31 cellular contexts compared by ENCODE assay signal in genomic region chr15:65424683-65425082, GRCh38. TPM values are rescaled to one million over a fixed set of nuclear protein-coding genes. Genes with fewer than 3 reads are reported as not detected.
A peak's percentile ranks its signal among the peaks of the same experiment; 100 is the strongest.
DNase-seq lines count a peak whose midpoint lies in the region; ATAC-seq, FAIRE-seq and TF ChIP-seq lines count a peak whose summit lies in the region.
"Had no signal": no experiment of that assay in that cellular context is flagged by ENCODE, and none has a peak within 500 bp of the region (broad histone marks: within the 10 kb centered on the region; RNA-seq: fewer than 3 reads in every experiment).

No MANE protein-coding gene starts in this region.

- H3K27ac Mint-ChIP-seq in CD4-positive, CD25-positive, alpha-beta regulatory T cell = no peak overlapping the region
- no peak overlapping the region for H3K27ac Mint-ChIP-seq in GM23338
- H3K27ac Mint-ChIP-seq in central memory CD8-positive, alpha-beta T cell (ENCODE audit: low read depth) = no peak overlapping the region
- no peak overlapping the region for H3K27ac Mint-ChIP-seq in naive thymus-derived CD4-positive, alpha-beta T cell
- no peak overlapping the region for H3K27ac Mint-ChIP-seq in stimulated activated effector memory CD8-positive, alpha-beta T cell treated with anti-CD3 and anti-CD28 coated beads, Interleukin-12 subunit alpha, Interleukin-12 subunit beta, amount 100 ng/mL, for 72 hours
- H3K27ac Mint-ChIP-seq: activated T-helper 2 cell treated with anti-CD3 and anti-CD28 coated beads, Interferon-gamma antibody, Interleukin-2, Interleukin-4, amounts not matched to agents 10 μg/mL and 5 μg/mL and 100 μg/mL, durations not matched to agents 14 hours and 24 hours and 36 hours had no signal

- no peak for ATAC-seq in CD4-positive, CD25-positive, alpha-beta regulatory T cell (ENCODE audit: low read depth in 2 of 2)
- no peak for ATAC-seq in GM23338
- no peak for ATAC-seq in central memory CD8-positive, alpha-beta T cell (replicated peaks; ENCODE audit: extremely low read depth, poor library complexity, severe bottlenecking)
- no peak for ATAC-seq in naive thymus-derived CD4-positive, alpha-beta T cell
- ATAC-seq in stimulated activated effector memory CD8-positive, alpha-beta T cell treated with anti-CD3 and anti-CD28 coated beads, Interleukin-12 subunit alpha, Interleukin-12 subunit beta, amount 100 ng/mL, for 72 hours = no peak
- ATAC-seq: body of pancreas, GM12878, left colon had no signal

- H3K9me3 Mint-ChIP-seq in CD4-positive, CD25-positive, alpha-beta regulatory T cell = peaks cover 0 to 4% (median 0%) of the 10 kb centered on the region in 7 donors
- H3K9me3 Mint-ChIP-seq in GM23338 = peaks cover 2% of the 10 kb centered on the region; the same call in 1 of the 3 replicates
- no peaks in the 10 kb centered on the region for H3K9me3 Mint-ChIP-seq in central memory CD8-positive, alpha-beta T cell
- peaks cover 0 to 6% (median 0%) of the 10 kb centered on the region in 11 donors for H3K9me3 Mint-ChIP-seq in naive thymus-derived CD4-positive, alpha-beta T cell
- H3K9me3 Mint-ChIP-seq in stimulated activated effector memory CD8-positive, alpha-beta T cell treated with anti-CD3 and anti-CD28 coated beads, Interleukin-12 subunit alpha, Interleukin-12 subunit beta, amount 100 ng/mL, for 72 hours = no peaks in the 10 kb centered on the region
- H3K9me3 Mint-ChIP-seq: activated T-helper 2 cell treated with anti-CD3 and anti-CD28 coated beads, Interferon-gamma antibody, Interleukin-2, Interleukin-4, amounts not matched to agents 10 μg/mL and 5 μg/mL and 100 μg/mL, durations not matched to agents 14 hours and 24 hours and 36 hours had no signal

- H3F3A ChIP-seq in GM23338 (replicated peaks; ENCODE audit: low read depth) = peaks cover 21% of the 10 kb centered on the region

- peaks cover 62% of the 10 kb centered on the region for H3K27me3 Mint-ChIP-seq in CD4-positive, CD25-positive, alpha-beta regulatory T cell
- peaks cover 31% of the 10 kb centered on the region for H3K27me3 Mint-ChIP-seq in GM23338 (ENCODE audit: insufficient read depth, low read depth, poor library complexity)
- H3K27me3 Mint-ChIP-seq in central memory CD8-positive, alpha-beta T cell = peaks cover 66% of the 10 kb centered on the region
- peaks cover 46 to 63% (median 55%) of the 10 kb centered on the region in 5 donors for H3K27me3 Mint-ChIP-seq in naive thymus-derived CD4-positive, alpha-beta T cell

- peaks cover 12% of the 10 kb centered on the region for H3K4me1 ChIP-seq in CD4-positive, CD25-positive, alpha-beta regulatory T cell (ENCODE audit: control insufficient read depth, insufficient read depth, low read length, poor library complexity, severe bottlenecking)
- H3K4me1 ChIP-seq in GM23338 (ENCODE audit: insufficient read depth) = peaks cover 20% of the 10 kb centered on the region
- peaks cover 0 to 15% of the 10 kb centered on the region in 2 donors for H3K4me1 ChIP-seq in naive thymus-derived CD4-positive, alpha-beta T cell (ENCODE audit: control insufficient read depth in 2 of 2, insufficient read depth in 2 of 2, low read length in 2 of 2)

- POLR2A ChIA-PET in naive thymus-derived CD4-positive, alpha-beta T cell (lab: Charles Lee) = no interaction called here

- intact Hi-C loops in naive thymus-derived CD4-positive, alpha-beta T cell (cut with micrococcal nuclease) = no loop called here

- H4K20me1 ChIP-seq in GM23338 (replicated peaks; ENCODE audit: insufficient read depth) = no peaks in the 10 kb centered on the region

- peak overlapping the region in 3 of 4 donors; percentile 23 to 63 (median 42) for H3K4me3 Mint-ChIP-seq in CD4-positive, CD25-positive, alpha-beta regulatory T cell
- H3K4me3 Mint-ChIP-seq in GM23338 = peak overlapping the region; percentile 14; the same call in 1 of the 3 replicates
- H3K4me3 Mint-ChIP-seq in central memory CD8-positive, alpha-beta T cell = peak overlapping the region; percentile 86
- H3K4me3 Mint-ChIP-seq in naive thymus-derived CD4-positive, alpha-beta T cell = peak overlapping the region in 6 of 10 donors; percentile 3 to 95 (median 24)
- no peak overlapping the region for H3K4me3 Mint-ChIP-seq in stimulated activated effector memory CD8-positive, alpha-beta T cell treated with anti-CD3 and anti-CD28 coated beads, Interleukin-12 subunit alpha, Interleukin-12 subunit beta, amount 100 ng/mL, for 72 hours

- H3K79me2 ChIP-seq in GM23338 (replicated peaks; ENCODE audit: insufficient read depth) = peaks cover 6% of the 10 kb centered on the region; the same call in 1 of the 2 replicates

- H3K36me3 ChIP-seq in CD4-positive, CD25-positive, alpha-beta regulatory T cell (ENCODE audit: control insufficient read depth, insufficient read depth, low read length) = no peaks in the 10 kb centered on the region
- no peaks in the 10 kb centered on the region for H3K36me3 ChIP-seq in GM23338 (ENCODE audit: insufficient read depth)
- no peaks in the 10 kb centered on the region for H3K36me3 ChIP-seq in naive thymus-derived CD4-positive, alpha-beta T cell (ENCODE audit: control insufficient read depth in 2 of 3, insufficient read depth in 3 of 3, low read length in 3 of 3)
- H3K36me3 ChIP-seq: BE2C, prostate gland, SJSA1, tibial nerve had no signal

- no peak for FAIRE-seq in frontal cortex (lab: Jason Lieb, UNC)
- FAIRE-seq: GM12878 had no signal

- H3K9me3 ChIP-seq in CD4-positive, CD25-positive, alpha-beta regulatory T cell (ENCODE audit: control insufficient read depth in 2 of 2, low read length in 2 of 2) = no peaks in the 10 kb centered on the region
- H3K9me3 ChIP-seq in naive thymus-derived CD4-positive, alpha-beta T cell (ENCODE audit: control insufficient read depth in 2 of 3, low read length in 3 of 3) = no peaks in the 10 kb centered on the region
- H3K9me3 ChIP-seq: BE2C, body of pancreas, prostate gland, SJSA1, tibial nerve had no signal

- no peak overlapping the region for H3K4me3 ChIP-seq in CD4-positive, CD25-positive, alpha-beta regulatory T cell (ENCODE audit: low read depth, low read length)
- H3K4me3 ChIP-seq in GM23338 = no peak overlapping the region
- no peak overlapping the region for H3K4me3 ChIP-seq in naive thymus-derived CD4-positive, alpha-beta T cell (ENCODE audit: low read length)
- H3K4me3 ChIP-seq: body of pancreas, GM12878, prostate gland, SJSA1, tibial nerve had no signal

- H2AFZ ChIP-seq in GM23338 = no peak overlapping the region

- no peak for TF ChIP-seq CTCF in GM23338 (conservative IDR thresholded peaks at IDR 0.05; ENCODE audit: low read depth in 2 of 2)

- peaks cover 4% of the 10 kb centered on the region for H3K36me3 Mint-ChIP-seq in CD4-positive, CD25-positive, alpha-beta regulatory T cell
- peaks cover 4% of the 10 kb centered on the region; the same call in 2 of the 3 replicates for H3K36me3 Mint-ChIP-seq in GM23338 (ENCODE audit: low read depth)
- H3K36me3 Mint-ChIP-seq in central memory CD8-positive, alpha-beta T cell (ENCODE audit: insufficient read depth) = peaks cover 5% of the 10 kb centered on the region
- H3K36me3 Mint-ChIP-seq in naive thymus-derived CD4-positive, alpha-beta T cell = peaks cover 0 to 7% (median 2%) of the 10 kb centered on the region in 5 donors
- H3K36me3 Mint-ChIP-seq in stimulated activated effector memory CD8-positive, alpha-beta T cell treated with anti-CD3 and anti-CD28 coated beads, Interleukin-12 subunit alpha, Interleukin-12 subunit beta, amount 100 ng/mL, for 72 hours = no peaks in the 10 kb centered on the region

- no peak overlapping the region for H3K27ac ChIP-seq in CD4-positive, CD25-positive, alpha-beta regulatory T cell (ENCODE audit: insufficient read depth, low read length, poor library complexity, severe bottlenecking)
- no peak overlapping the region for H3K27ac ChIP-seq in GM23338 (ENCODE audit: low read depth)
- H3K27ac ChIP-seq in naive thymus-derived CD4-positive, alpha-beta T cell (ENCODE audit: low read depth, low read length) = no peak overlapping the region
- H3K27ac ChIP-seq: body of pancreas, prostate gland, SJSA1, tibial nerve, VCaP had no signal

- peaks cover 4 to 19% (median 12%) of the 10 kb centered on the region in 4 donors for H3K4me1 Mint-ChIP-seq in CD4-positive, CD25-positive, alpha-beta regulatory T cell
- H3K4me1 Mint-ChIP-seq in GM23338 = peaks cover 43% of the 10 kb centered on the region
- H3K4me1 Mint-ChIP-seq in central memory CD8-positive, alpha-beta T cell = peaks cover 14% of the 10 kb centered on the region
- peaks cover 9 to 25% (median 18%) of the 10 kb centered on the region in 7 donors for H3K4me1 Mint-ChIP-seq in naive thymus-derived CD4-positive, alpha-beta T cell
- H3K4me1 Mint-ChIP-seq in stimulated activated effector memory CD8-positive, alpha-beta T cell treated with anti-CD3 and anti-CD28 coated beads, Interleukin-12 subunit alpha, Interleukin-12 subunit beta, amount 100 ng/mL, for 72 hours = peaks cover 21% of the 10 kb centered on the region

- H3K4me2 ChIP-seq in GM23338 = no peak overlapping the region

- CTCF ChIA-PET in naive thymus-derived CD4-positive, alpha-beta T cell (lab: Charles Lee) = no interaction called here

- H3K9me2 ChIP-seq in GM23338 (ENCODE audit: insufficient read depth) = no peaks in the 10 kb centered on the region

- peaks cover 26% of the 10 kb centered on the region for H3K27me3 ChIP-seq in CD4-positive, CD25-positive, alpha-beta regulatory T cell (ENCODE audit: control insufficient read depth, insufficient read depth, low read length)
- H3K27me3 ChIP-seq in GM23338 (ENCODE audit: insufficient read depth) = peaks cover 29% of the 10 kb centered on the region
- H3K27me3 ChIP-seq in naive thymus-derived CD4-positive, alpha-beta T cell (ENCODE audit: control insufficient read depth in 2 of 2, insufficient read depth in 2 of 2, low read length in 2 of 2) = peaks cover 0 to 15% of the 10 kb centered on the region in 2 donors
- H3K27me3 ChIP-seq: body of pancreas had no signal

- DNase-seq in CD4-positive, CD25-positive, alpha-beta regulatory T cell = no peak
- no peak for DNase-seq in GM23338 (ENCODE audit: low spot score)
- no peak for DNase-seq in central memory CD8-positive, alpha-beta T cell (ENCODE audit: low spot score in 2 of 2)
- no peak for DNase-seq in naive thymus-derived CD4-positive, alpha-beta T cell
- no peak for DNase-seq in HUDEP-2 (lab: John Stamatoyannopoulos, UW; ENCODE audit: unreplicated experiment in 76 of 76)
- no peak for DNase-seq in frontal cortex (ENCODE audit: low spot score in 2 of 2)
- no peak for DNase-seq in SHP77 treated with DMSO at 0.1 percent for 48 hours (lab: John Stamatoyannopoulos, UW)
- no peak for DNase-seq in stimulated activated effector memory CD8-positive, alpha-beta T cell treated with anti-CD3 and anti-CD28 coated beads, Interleukin-12 subunit alpha, Interleukin-12 subunit beta, amount 100 ng/mL, for 72 hours (ENCODE audit: low spot score in 2 of 2)
- DNase-seq: ACHN; activated CD4-positive, alpha-beta T cell treated with anti-CD3 and anti-CD28 coated beads for 48 hours; activated CD8-positive, alpha-beta memory T cell treated with anti-CD3 and anti-CD28 coated beads for 24 hours; activated T-cell treated with anti-CD3 and anti-CD28 coated beads for 4 hours; BE2C; body of pancreas; DMS153; hippocampal formation; left colon; NCI-H1092; NCI-H1694; NCI-H446; nucleus accumbens; stimulated activated CD4-positive, alpha-beta T cell treated with anti-CD3 and anti-CD28 coated beads, Interleukin-4, amount 100 ng/mL, for 24 hours; T1000 had no signal

RNA-seq across cellular contexts. Expression of gene IGDCC4, which starts 1.9 kb away (rescaled TPM):
- 0.10 TPM for total RNA-seq in CD4-positive, CD25-positive, alpha-beta regulatory T cell
- under 1 TPM in 1 of 4 donors, not detected in 3; 0.26 TPM for polyA plus RNA-seq in CD4-positive, CD25-positive, alpha-beta regulatory T cell
- total RNA-seq in GM23338 (2014; rRNA removed; shearing (Covaris generic)) = 8.4 and 9.6 TPM in 2 replicates
- polyA plus RNA-seq in GM23338 (2016; fragmentation: Nextera tagmentation; extraction: Ambion mirVana) = 7.2 and 7.5 TPM in 2 replicates
- total RNA-seq in naive thymus-derived CD4-positive, alpha-beta T cell = under 1 TPM in 4 of 5 experiments, not detected in 1; 0.08 to 0.34 (median 0.14) TPM
- polyA plus RNA-seq in naive thymus-derived CD4-positive, alpha-beta T cell = under 1 TPM in 1 of 2 donors, not detected in 1; 0.12 TPM
- total RNA-seq in frontal cortex = 6.9 TPM

RNA-seq across cellular contexts. Expression of gene IGDCC3, which starts 46.9 kb away (rescaled TPM):
- not detected for total RNA-seq in CD4-positive, CD25-positive, alpha-beta regulatory T cell
- polyA plus RNA-seq in CD4-positive, CD25-positive, alpha-beta regulatory T cell = not detected
- total RNA-seq in GM23338 (2014; rRNA removed; shearing (Covaris generic)) = 26.3 and 30.7 TPM in 2 replicates
- 15.3 and 16.4 TPM in 2 replicates for polyA plus RNA-seq in GM23338 (2016; fragmentation: Nextera tagmentation; extraction: Ambion mirVana)
- not detected for total RNA-seq in naive thymus-derived CD4-positive, alpha-beta T cell
- not detected for polyA plus RNA-seq in naive thymus-derived CD4-positive, alpha-beta T cell
- 6.9 TPM for total RNA-seq in frontal cortex
- total RNA-seq: activated T-helper 2 cell treated with anti-CD3 and anti-CD28 coated beads, Interferon-gamma antibody, Interleukin-2, Interleukin-4, amounts not matched to agents 10 μg/mL and 5 μg/mL and 100 μg/mL, durations not matched to agents 14 hours and 24 hours and 36 hours; body of pancreas; fibroblast of lung; RPMI7951; SJSA1; tibial nerve had no signal
